Comparison of ENCODE assay signal across 31 cellular contexts in the genomic region with DNA sequence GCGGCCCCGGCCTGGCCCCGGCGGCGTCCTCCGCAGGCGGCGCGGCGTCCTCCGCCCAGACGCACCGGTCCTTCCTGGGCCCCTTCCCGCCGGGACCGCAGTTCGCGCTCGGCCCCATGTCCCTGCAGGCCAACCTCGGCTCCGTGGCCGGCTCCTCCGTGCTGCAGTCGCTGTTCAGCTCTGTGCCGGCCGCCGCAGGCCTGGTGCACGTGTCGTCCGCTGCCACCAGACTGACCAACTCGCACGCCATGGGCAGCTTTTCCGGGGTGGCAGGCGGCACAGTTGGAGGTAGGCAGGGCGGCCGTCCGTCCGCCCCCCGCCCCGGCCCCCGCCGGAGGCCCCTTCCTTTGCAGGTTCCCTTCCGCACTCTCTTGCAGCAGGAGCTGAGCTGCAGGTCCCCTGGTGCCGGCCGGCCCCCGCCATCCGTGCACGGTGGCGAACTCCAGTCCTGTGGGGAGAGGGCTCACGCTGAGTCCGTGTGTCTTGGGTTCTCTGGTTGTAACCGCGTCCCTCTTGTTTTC. TPM values are rescaled to one million over a fixed set of nuclear protein-coding genes. Genes with fewer than 3 reads are reported as not detected.
A peak's percentile ranks its signal among the peaks of the same experiment; 100 is the strongest.
DNase-seq lines count a peak whose midpoint lies in the region; ATAC-seq and TF ChIP-seq lines count a peak whose summit lies in the region.
"Had no signal": no experiment of that assay in that cellular context is flagged by ENCODE, and none has a peak within 500 bp of the region (broad histone marks: within the 10 kb centered on the region; RNA-seq: fewer than 3 reads in every experiment).

No MANE protein-coding gene starts in this region.

- no peak overlapping the region for H3K4me3 Mint-ChIP-seq in activated T-cell treated with anti-CD3 and anti-CD28 coated beads, Interleukin-2, amount 50 U/mL, for 24 hours
- no peak overlapping the region for H3K4me3 Mint-ChIP-seq in activated T-cell treated with anti-CD3 and anti-CD28 coated beads, Interleukin-2, amount 50 U/mL, for 4 hours
- H3K4me3 Mint-ChIP-seq in stimulated activated memory B cell treated with anti-CD40 and anti-IgM and Interleukin-4, amounts not matched to agents 10 μg/mL and 1 μg/mL and 100 μg/mL, for 72 hours = peak overlapping the region; percentile 39
- H3K4me3 Mint-ChIP-seq: CD4-positive, CD25-positive, alpha-beta regulatory T cell; T-helper 1 cell treated with Interleukin-12 subunit alpha and Interleukin-12 subunit beta and Interleukin-4 antibody, amounts not matched to agents 30 μg/mL and 1 μg/mL, for 36 hours had no signal

- no peaks in the 10 kb centered on the region for H3K27me3 Mint-ChIP-seq in activated T-cell treated with anti-CD3 and anti-CD28 coated beads, Interleukin-2, amount 50 U/mL, for 24 hours
- H3K27me3 Mint-ChIP-seq in activated T-cell treated with anti-CD3 and anti-CD28 coated beads, Interleukin-2, amount 50 U/mL, for 4 hours (ENCODE audit: low read depth) = no peaks in the 10 kb centered on the region
- no peaks in the 10 kb centered on the region for H3K27me3 Mint-ChIP-seq in stimulated activated memory B cell treated with anti-CD40 and anti-IgM and Interleukin-4, amounts not matched to agents 10 μg/mL and 1 μg/mL and 100 μg/mL, for 72 hours
- H3K27me3 Mint-ChIP-seq: CD4-positive, CD25-positive, alpha-beta regulatory T cell had no signal

- H3K36me3 ChIP-seq in KMS-11 (ENCODE audit: insufficient read depth) = 0 out of 2 replicates have a peak, but pooled peaks cover 3% of the 10 kb centered on the region
- H3K36me3 ChIP-seq in lower lobe of right lung = peaks cover 97% of the 10 kb centered on the region
- peaks cover 66% of the 10 kb centered on the region for H3K36me3 ChIP-seq in HAP-1 (replicated peaks)

- H3K9ac ChIP-seq in KMS-11 = no peak overlapping the region
- H3K9ac ChIP-seq: GM23248 had no signal

- POLR2A ChIA-PET in RWPE1 (lab: Yijun Ruan, JAX; ENCODE audit: low non-redundant PET) = no interaction called here

- TF ChIP-seq CTCF in KMS-11 (conservative IDR thresholded peaks at IDR 0.05; ENCODE audit: low read depth, low read length) = no peak
- no peak for TF ChIP-seq CTCF in RWPE1 (conservative IDR thresholded peaks at IDR 0.05; ENCODE audit: low read depth)
- TF ChIP-seq CTCF in lower lobe of right lung (IDR thresholded peaks at IDR 0.05) = no peak

- no peaks in the 10 kb centered on the region for H3K27me3 ChIP-seq in KMS-11 (ENCODE audit: insufficient read depth, low read depth)
- no peaks in the 10 kb centered on the region for H3K27me3 ChIP-seq in lower lobe of right lung (ENCODE audit: low read depth)
- no peaks in the 10 kb centered on the region for H3K27me3 ChIP-seq in HAP-1 (ENCODE audit: low read depth)
- H3K27me3 ChIP-seq: BE2C had no signal

- CTCF ChIA-PET in RWPE1 (lab: Yijun Ruan, JAX) = interaction anchor here (0.9 kb wide), 1 partner anchor 9 kb away, joined by 8 read pairs; a partner anchor contains a TSS

- intact Hi-C loops in lower lobe of right lung (cut with DNase I) = no loop called here

- in situ Hi-C loops in HAP-1 (cut with MboI; ENCODE audit: low sequenced_read_pairs) = no loop called here

- no peak for DNase-seq in activated T-cell treated with anti-CD3 and anti-CD28 coated beads, Interleukin-2, amount 50 U/mL, for 24 hours
- DNase-seq in activated T-cell treated with anti-CD3 and anti-CD28 coated beads, Interleukin-2, amount 50 U/mL, for 4 hours = no peak
- no peak for DNase-seq in RWPE1 (ENCODE audit: low spot score)
- no peak for DNase-seq in lower lobe of right lung
- no peak for DNase-seq in HAP-1 (ENCODE audit: low spot score in 2 of 2)
- DNase-seq in H4 (ENCODE audit: low spot score) = no peak
- DNase-seq: BE2C; CD4-positive, CD25-positive, alpha-beta regulatory T cell; DMS153; DND-41; GM23248; KG1; MM.1S; NCI-H1092; NCI-H187; NCI-H2081 treated with DMSO at 0.1 percent for 48 hours; NCI-H2171; NCI-H345; NCI-H510A treated with DMSO at 0.1 percent for 48 hours; NCI-H748 treated with DMSO at 0.1 percent for 48 hours; SIG-M5; SW 1271 had no signal

- H3K27ac Mint-ChIP-seq in activated T-cell treated with anti-CD3 and anti-CD28 coated beads, Interleukin-2, amount 50 U/mL, for 24 hours = peak overlapping the region; percentile 29
- H3K27ac Mint-ChIP-seq in stimulated activated memory B cell treated with anti-CD40 and anti-IgM and Interleukin-4, amounts not matched to agents 10 μg/mL and 1 μg/mL and 100 μg/mL, for 72 hours = peak overlapping the region; percentile 78
- H3K27ac Mint-ChIP-seq: CD4-positive, CD25-positive, alpha-beta regulatory T cell; T-helper 1 cell treated with Interleukin-12 subunit alpha and Interleukin-12 subunit beta and Interleukin-4 antibody, amounts not matched to agents 30 μg/mL and 1 μg/mL, for 36 hours had no signal

- H4K20me1 ChIP-seq in KMS-11 (ENCODE audit: insufficient read depth) = no peaks in the 10 kb centered on the region

- no peak overlapping the region for H3K4me3 ChIP-seq in KMS-11 (IDR thresholded peaks at IDR 0.05; ENCODE audit: insufficient read depth, low read depth, low read length)
- H3K4me3 ChIP-seq in lower lobe of right lung = no peak overlapping the region
- H3K4me3 ChIP-seq in HAP-1 = no peak overlapping the region
- H3K4me3 ChIP-seq: GM23248, SK-N-MC had no signal

- no peaks in the 10 kb centered on the region for H3K9me3 Mint-ChIP-seq in activated T-cell treated with anti-CD3 and anti-CD28 coated beads, Interleukin-2, amount 50 U/mL, for 24 hours
- H3K9me3 Mint-ChIP-seq in activated T-cell treated with anti-CD3 and anti-CD28 coated beads, Interleukin-2, amount 50 U/mL, for 4 hours = no peaks in the 10 kb centered on the region
- no peaks in the 10 kb centered on the region for H3K9me3 Mint-ChIP-seq in stimulated activated memory B cell treated with anti-CD40 and anti-IgM and Interleukin-4, amounts not matched to agents 10 μg/mL and 1 μg/mL and 100 μg/mL, for 72 hours
- H3K9me3 Mint-ChIP-seq: T-helper 1 cell treated with Interleukin-12 subunit alpha and Interleukin-12 subunit beta and Interleukin-4 antibody, amounts not matched to agents 30 μg/mL and 1 μg/mL, for 36 hours had no signal

- no peak for ATAC-seq in activated T-cell treated with anti-CD3 and anti-CD28 coated beads, Interleukin-2, amount 50 U/mL, for 4 hours
- no peak for ATAC-seq in stimulated activated memory B cell treated with anti-CD40 and anti-IgM and Interleukin-4, amounts not matched to agents 10 μg/mL and 1 μg/mL and 100 μg/mL, for 72 hours
- no peak for ATAC-seq in lower lobe of right lung
- ATAC-seq: HCT116, Panc1 had no signal

- H3K36me3 Mint-ChIP-seq in activated T-cell treated with anti-CD3 and anti-CD28 coated beads, Interleukin-2, amount 50 U/mL, for 24 hours (ENCODE audit: low read depth) = peaks cover 82% of the 10 kb centered on the region
- peaks cover 19% of the 10 kb centered on the region for H3K36me3 Mint-ChIP-seq in activated T-cell treated with anti-CD3 and anti-CD28 coated beads, Interleukin-2, amount 50 U/mL, for 4 hours (ENCODE audit: insufficient read depth)
- H3K36me3 Mint-ChIP-seq in stimulated activated memory B cell treated with anti-CD40 and anti-IgM and Interleukin-4, amounts not matched to agents 10 μg/mL and 1 μg/mL and 100 μg/mL, for 72 hours = peaks cover 62% of the 10 kb centered on the region

- H2AFZ ChIP-seq in KMS-11 (ENCODE audit: low read depth) = no peak overlapping the region
- H2AFZ ChIP-seq: GM23248 had no signal

- peaks cover 5% of the 10 kb centered on the region for H3K4me1 Mint-ChIP-seq in activated T-cell treated with anti-CD3 and anti-CD28 coated beads, Interleukin-2, amount 50 U/mL, for 24 hours (ENCODE audit: low read depth)
- peaks cover 3% of the 10 kb centered on the region for H3K4me1 Mint-ChIP-seq in activated T-cell treated with anti-CD3 and anti-CD28 coated beads, Interleukin-2, amount 50 U/mL, for 4 hours (ENCODE audit: low read depth)
- peaks cover 68% of the 10 kb centered on the region for H3K4me1 Mint-ChIP-seq in stimulated activated memory B cell treated with anti-CD40 and anti-IgM and Interleukin-4, amounts not matched to agents 10 μg/mL and 1 μg/mL and 100 μg/mL, for 72 hours

- no peaks in the 10 kb centered on the region for H3K79me2 ChIP-seq in KMS-11 (ENCODE audit: insufficient read depth, low read depth)

- peak overlapping the region; percentile 81; the same call in 1 of the 2 replicates for H3K27ac ChIP-seq in KMS-11
- peak overlapping the region; percentile 64 for H3K27ac ChIP-seq in RWPE1
- H3K27ac ChIP-seq in lower lobe of right lung = no peak overlapping the region
- H3K27ac ChIP-seq: 22Rv1, GM23248, SK-N-MC had no signal

- H3K4me2 ChIP-seq in KMS-11 = peak overlapping the region; percentile 56

- H3K4me1 ChIP-seq in KMS-11 (ENCODE audit: low read depth, poor library complexity, severe bottlenecking) (peaks cover 16% of the 10 kb centered on the region), lower lobe of right lung (no peaks in the 10 kb centered on the region), HAP-1 (no peaks in the 10 kb centered on the region)

- H3K9me3 ChIP-seq in lower lobe of right lung (no peaks in the 10 kb centered on the region), HAP-1 (no peaks in the 10 kb centered on the region)
- H3K9me3 ChIP-seq: BE2C had no signal

RNA-seq across cellular contexts. Expression of a gene that starts 9.2 kb away (rescaled TPM):
- total RNA-seq in activated T-cell treated with anti-CD3 and anti-CD28 coated beads, Interleukin-2, amount 50 U/mL, for 4 hours = 10 to 100 TPM; 69.0 to 92.2 (median 71.4) TPM
- total RNA-seq in lower lobe of right lung = 52.0 TPM
- 45.1 and 50.8 TPM in 2 replicates for total RNA-seq in H4 (2014; rRNA removed; shearing (Covaris generic))

RNA-seq across cellular contexts. Expression of a gene that starts 9.7 kb away (rescaled TPM):
- total RNA-seq in activated T-cell treated with anti-CD3 and anti-CD28 coated beads, Interleukin-2, amount 50 U/mL, for 4 hours = 100 to 1,000 TPM; 174 to 195 (median 179) TPM
- 55.6 TPM for total RNA-seq in lower lobe of right lung
- total RNA-seq in H4 (2014; rRNA removed; shearing (Covaris generic)) = 10.8 and 13.3 TPM in 2 replicates

RNA-seq across cellular contexts. Expression of a gene that starts 22.2 kb away (rescaled TPM):
- total RNA-seq in activated T-cell treated with anti-CD3 and anti-CD28 coated beads, Interleukin-2, amount 50 U/mL, for 4 hours = 1 to 10 TPM; 3.9 to 9.4 (median 5.8) TPM
- 1.9 TPM for total RNA-seq in lower lobe of right lung
- total RNA-seq in H4 (2014; rRNA removed; shearing (Covaris generic)) = 0.68 and 1.0 TPM in 2 replicates
- total RNA-seq: GM23248 had no signal

RNA-seq across cellular contexts. Expression of a gene that starts 29.3 kb away (rescaled TPM):
- under 1 TPM; 0.63 to 0.95 (median 0.89) TPM for total RNA-seq in activated T-cell treated with anti-CD3 and anti-CD28 coated beads, Interleukin-2, amount 50 U/mL, for 4 hours
- not detected for total RNA-seq in lower lobe of right lung
- 0.66 TPM in 1 of 2 replicates, not detected in the other for total RNA-seq in H4 (2014; rRNA removed; shearing (Covaris generic))
- total RNA-seq: GM23248 had no signal

RNA-seq across cellular contexts. Expression of a gene that starts 55.1 kb away (rescaled TPM):
- total RNA-seq in activated T-cell treated with anti-CD3 and anti-CD28 coated beads, Interleukin-2, amount 50 U/mL, for 4 hours = under 1 TPM in 1 of 3 donors, not detected in 2; 0.11 TPM
- 7.5 TPM for total RNA-seq in lower lobe of right lung
- total RNA-seq in H4 (2014; rRNA removed; shearing (Covaris generic)) = 0.06 TPM in 1 of 2 replicates, not detected in the other
- total RNA-seq: CD4-positive, CD25-positive, alpha-beta regulatory T cell; G401; GM23248; HT-29 had no signal
